19 cellular contexts compared by ENCODE assay signal in the genomic region with DNA sequence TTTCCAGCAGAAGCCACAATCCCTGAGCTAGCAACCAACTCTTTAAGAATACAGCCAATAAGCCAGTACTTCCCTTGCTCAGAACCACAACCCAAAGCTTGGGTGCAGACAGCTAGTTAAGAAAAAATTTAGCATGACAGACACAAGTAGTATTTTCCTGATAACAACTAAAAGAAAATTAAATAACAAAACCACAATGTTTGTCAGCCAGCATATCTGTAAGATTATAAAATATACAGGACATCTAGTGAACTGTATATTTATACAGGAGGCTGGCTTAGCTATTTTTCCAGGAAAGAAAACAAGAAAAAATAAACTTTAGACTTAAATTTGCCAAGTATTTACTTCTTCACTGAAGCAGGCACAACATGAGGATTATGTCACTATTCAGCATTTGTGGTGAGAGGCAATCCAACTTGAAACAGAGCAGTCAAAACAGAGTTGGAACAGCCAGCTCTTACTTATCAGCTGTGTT. TPM values are rescaled to one million over a fixed set of nuclear protein-coding genes. Genes with fewer than 3 reads are reported as not detected.
DNase-seq lines count a peak whose midpoint lies in the region; ATAC-seq and FAIRE-seq lines count a peak whose summit lies in the region.
"Had no signal": no experiment of that assay in that cellular context is flagged by ENCODE, and none has a peak within 500 bp of the region (broad histone marks: within the 10 kb centered on the region; RNA-seq: fewer than 3 reads in every experiment).

No MANE protein-coding gene starts in this region.

- H3K36me3 Mint-ChIP-seq in immature natural killer cell, result no peaks in the 10 kb centered on the region
- H3K36me3 Mint-ChIP-seq: CD4-positive, alpha-beta memory T cell had no signal

- ATAC-seq in left ventricle myocardium superior (peak; percentile 87), HG03354 (IDR thresholded peaks at IDR 0.05; ENCODE audit: poor library complexity, severe bottlenecking, unreplicated experiment) (no peak)
- ATAC-seq: foreskin keratinocyte; stimulated activated naive CD8-positive, alpha-beta T cell treated with anti-CD3 and anti-CD28 coated beads, Interleukin-15, amount 100 ng/mL, for 72 hours had no signal

- no peak overlapping the region for H3K4me3 Mint-ChIP-seq in immature natural killer cell
- H3K4me3 Mint-ChIP-seq: CD4-positive, alpha-beta memory T cell; stimulated activated naive CD8-positive, alpha-beta T cell treated with anti-CD3 and anti-CD28 coated beads, Interleukin-15, amount 100 ng/mL, for 72 hours had no signal

- no peak overlapping the region for H3K4me3 ChIP-seq in small intestine (ENCODE audit: low read depth in 1 of 2, low read length in 2 of 2)
- H3K4me3 ChIP-seq: cardiac muscle cell had no signal

- no peaks in the 10 kb centered on the region for H3K4me1 Mint-ChIP-seq in immature natural killer cell
- H3K4me1 Mint-ChIP-seq: CD4-positive, alpha-beta memory T cell; stimulated activated naive CD8-positive, alpha-beta T cell treated with anti-CD3 and anti-CD28 coated beads, Interleukin-15, amount 100 ng/mL, for 72 hours had no signal

- H3K27ac Mint-ChIP-seq in immature natural killer cell, result no peak overlapping the region
- H3K27ac Mint-ChIP-seq: CD4-positive, alpha-beta memory T cell; stimulated activated naive CD8-positive, alpha-beta T cell treated with anti-CD3 and anti-CD28 coated beads, Interleukin-15, amount 100 ng/mL, for 72 hours had no signal

- peaks cover 0 to 2% (median 1%) of the 10 kb centered on the region in 3 donors for H3K27me3 Mint-ChIP-seq in immature natural killer cell (ENCODE audit: low read depth in 3 of 3)
- H3K27me3 Mint-ChIP-seq: CD4-positive, alpha-beta memory T cell; stimulated activated naive CD8-positive, alpha-beta T cell treated with anti-CD3 and anti-CD28 coated beads, Interleukin-15, amount 100 ng/mL, for 72 hours had no signal

- H3K9me3 Mint-ChIP-seq in immature natural killer cell, result peaks cover 0 to 11% (median 2%) of the 10 kb centered on the region in 6 donors
- H3K9me3 Mint-ChIP-seq: stimulated activated naive CD8-positive, alpha-beta T cell treated with anti-CD3 and anti-CD28 coated beads, Interleukin-15, amount 100 ng/mL, for 72 hours had no signal

- no peaks in the 10 kb centered on the region for H3K9me3 ChIP-seq in small intestine (ENCODE audit: control insufficient read depth, low read depth)

- FAIRE-seq in small intestine (lab: Jason Lieb, UNC), result no peak
- FAIRE-seq: GM12891 had no signal

- no peaks in the 10 kb centered on the region for H3K36me3 ChIP-seq in small intestine (ENCODE audit: control insufficient read depth in 2 of 2, insufficient read depth in 2 of 2, low read length in 2 of 2)
- H3K36me3 ChIP-seq: cardiac muscle cell had no signal

- no peak overlapping the region for H3K27ac ChIP-seq in small intestine (ENCODE audit: low read depth in 1 of 2, low read length in 1 of 2)
- H3K27ac ChIP-seq: cardiac muscle cell, foreskin keratinocyte had no signal

- intact Hi-C loops in left ventricle myocardium superior (cut with micrococcal nuclease), result no loop called here

- H3K4me1 ChIP-seq in small intestine (ENCODE audit: control insufficient read depth in 2 of 2, insufficient read depth in 1 of 2, low read depth in 1 of 2, low read length in 1 of 2), result no peaks in the 10 kb centered on the region

- H3K27me3 ChIP-seq in small intestine (ENCODE audit: control insufficient read depth in 2 of 2, insufficient read depth in 2 of 2, low read length in 2 of 2), result no peaks in the 10 kb centered on the region
- H3K27me3 ChIP-seq: cardiac muscle cell, foreskin keratinocyte had no signal

- DNase-seq in H4 (ENCODE audit: low spot score) (peak; percentile 94), amniotic epithelial cell (ENCODE audit: low read depth) (peak; percentile 97), left ventricle myocardium superior (no peak), small intestine (peak; percentile 5), immature natural killer cell (no peak), DMS53 treated with DMSO at 0.1 percent for 48 hours (lab: John Stamatoyannopoulos, UW; ENCODE audit: unreplicated experiment) (no peak)
- DNase-seq: activated CD4-positive, CD25-positive, alpha-beta regulatory T cell; CD4-positive, alpha-beta memory T cell; effector memory CD4-positive, alpha-beta T cell; foreskin keratinocyte; NCI-H2029; NCI-H524; occipital lobe; stimulated activated naive CD8-positive, alpha-beta T cell treated with anti-CD3 and anti-CD28 coated beads, Interleukin-15, amount 100 ng/mL, for 72 hours had no signal

RNA-seq across cellular contexts. Expression of a gene that starts 6.6 kb away (rescaled TPM):
- total RNA-seq in H4 (2014; rRNA removed; shearing (Covaris generic)), result not detected in 2 replicates
- not detected for total RNA-seq in left ventricle myocardium superior
- polyA plus RNA-seq in small intestine (not detected), immature natural killer cell (1 to 10 TPM in 1 of 3 donors, under 1 TPM in 1, not detected in 1; 0.71 to 6.4 TPM)
- total RNA-seq: cardiac muscle cell; CD4-positive, alpha-beta memory T cell; foreskin keratinocyte; T-helper 1 cell treated with Interleukin-12 subunit alpha and Interleukin-12 subunit beta and Interleukin-4 antibody, amounts not matched to agents 30 ng/mL and 1 ng/mL, for 36 hours had no signal
- polyA plus RNA-seq: cardiac muscle cell; CD4-positive, alpha-beta memory T cell; foreskin keratinocyte had no signal

RNA-seq across cellular contexts. Expression of a gene that starts 9.5 kb away (rescaled TPM):
- total RNA-seq in H4 (2014; rRNA removed; shearing (Covaris generic)), result not detected in 2 replicates
- total RNA-seq in left ventricle myocardium superior, result 3.0 TPM
- 10 to 100 TPM in 2 of 3 donors, 1 to 10 TPM in 1; 2.9 to 13.8 (median 12.7) TPM for polyA plus RNA-seq in small intestine
- not detected for polyA plus RNA-seq in immature natural killer cell
- total RNA-seq: cardiac muscle cell; CD4-positive, alpha-beta memory T cell; T-helper 1 cell treated with Interleukin-12 subunit alpha and Interleukin-12 subunit beta and Interleukin-4 antibody, amounts not matched to agents 30 ng/mL and 1 ng/mL, for 36 hours had no signal
- polyA plus RNA-seq: cardiac muscle cell; CD4-positive, alpha-beta memory T cell had no signal

RNA-seq across cellular contexts. Expression of a gene that starts 23.2 kb away (rescaled TPM):
- not detected in 2 replicates for total RNA-seq in H4 (2014; rRNA removed; shearing (Covaris generic))
- 0.30 TPM for total RNA-seq in left ventricle myocardium superior
- polyA plus RNA-seq in small intestine (1 to 10 TPM in 2 of 3 donors, not detected in 1; 1.6 to 5.9 TPM), immature natural killer cell (not detected)
- total RNA-seq: cardiac muscle cell; CD4-positive, alpha-beta memory T cell; mononuclear cell; T-helper 1 cell treated with Interleukin-12 subunit alpha and Interleukin-12 subunit beta and Interleukin-4 antibody, amounts not matched to agents 30 ng/mL and 1 ng/mL, for 36 hours had no signal
- polyA plus RNA-seq: cardiac muscle cell; CD4-positive, alpha-beta memory T cell had no signal

Comparison
In these comparisons a context has a peak if more than half of its experiments do, and no peak if none do; other contexts are left out.
1. DNase-seq: peak in H4 (single experiment), amniotic epithelial cell (single experiment) and small intestine (single experiment); none in left ventricle myocardium superior (single experiment), immature natural killer cell (0 of 3) and DMS53 treated with DMSO at 0.1 percent for 48 hours (single experiment).